In genomic region chr2:29921560-29921915, GRCh38 we compare ENCODE assay signal across 8 cellular contexts. TPM values are rescaled to one million over a fixed set of nuclear protein-coding genes. Genes with fewer than 3 reads are reported as not detected.
DNase-seq lines count a peak whose midpoint lies in the region; ATAC-seq and TF ChIP-seq lines count a peak whose summit lies in the region.

Gene ALK (minus strand): TSS chr2:29921586. CDS start chr2:29920659, 927 bp downstream.

- no peak for TF ChIP-seq POLR2A in heart left ventricle (IDR thresholded peaks at IDR 0.05)

- POLR2A ChIA-PET in SK-N-SH (lab: Yijun Ruan, JAX) = interaction anchor here (0.7 to 6.6 kb wide), 15 partner anchors 12 to 963 kb away, joined by 3 to 66 read pairs (median 6); no protein-coding TSS in a partner anchor

- peaks cover 56% of the 10 kb centered on the region for H3K27me3 Mint-ChIP-seq in activated naive CD8-positive, alpha-beta T cell treated with anti-CD3 and anti-CD28 coated beads, Interleukin-2, amount 50 U/mL, for 24 hours

- no peaks in the 10 kb centered on the region for H3K9me3 Mint-ChIP-seq in activated naive CD8-positive, alpha-beta T cell treated with anti-CD3 and anti-CD28 coated beads, Interleukin-2, amount 50 U/mL, for 24 hours

- peak; percentile 67 for ATAC-seq in activated naive CD8-positive, alpha-beta T cell treated with anti-CD3 and anti-CD28 coated beads, Interleukin-2, amount 50 U/mL, for 24 hours
- peak; percentile 98 to 99 (median 99) for ATAC-seq in heart left ventricle

- H3K27me3 ChIP-seq in MG63 = peaks cover 18% of the 10 kb centered on the region
- peaks cover 38% of the 10 kb centered on the region for H3K27me3 ChIP-seq in SK-N-SH (ENCODE audit: insufficient read depth)
- peaks cover 9 to 82% (median 29%) of the 10 kb centered on the region in 9 donors for H3K27me3 ChIP-seq in heart left ventricle

- H3K79me2 ChIP-seq in SK-N-SH (ENCODE audit: insufficient read depth) = no peaks in the 10 kb centered on the region

- no peak within 1 kb of the TSS for H3K9ac ChIP-seq in SK-N-SH

- H3K4me3 Mint-ChIP-seq in activated naive CD8-positive, alpha-beta T cell treated with anti-CD3 and anti-CD28 coated beads, Interleukin-2, amount 50 U/mL, for 24 hours = peak within 1 kb of the TSS; percentile 11

- TF ChIP-seq EP300 in SK-N-SH (IDR thresholded peaks at IDR 0.05; ENCODE audit: borderline replicate concordance in 1 of 2, low read depth in 1 of 2, low read length in 1 of 2) = no peak

- no peaks in the 10 kb centered on the region for H3K9me2 ChIP-seq in SK-N-SH

- WGBS in SK-N-SH (ENCODE audit: low lambda C conversion rate) = under 1% methylated on average over 8 of the region's 27 CpGs
- WGBS in heart left ventricle, 4 donors = 0 to 5% (median 1%) methylated on average over 13 to 27 of the region's 27 CpGs

- CTCF ChIA-PET in SK-N-SH (lab: Yijun Ruan, JAX) = interaction anchor here (0.7 to 14.9 kb wide), 31 partner anchors 11 to 962 kb away, joined by 3 to 398 read pairs (median 6); no protein-coding TSS in a partner anchor

- H3K27ac ChIP-seq in SK-N-SH (ENCODE audit: low read depth in 2 of 2, low read length in 1 of 2) (peak within 1 kb of the TSS in 1 of 2 experiments; percentile 89; a peak in 2 of 4 replicates), heart left ventricle (no peak within 1 kb of the TSS)

- peak within 1 kb of the TSS; percentile 2; the same call in 1 of the 2 replicates for H2AFZ ChIP-seq in SK-N-SH (ENCODE audit: low read depth)

- peak within 1 kb of the TSS; percentile 92 for H3K4me2 ChIP-seq in SK-N-SH

- no peaks in the 10 kb centered on the region for H4K20me1 ChIP-seq in SK-N-SH (ENCODE audit: insufficient read depth)

- no peak for TF ChIP-seq RAD21 in SK-N-SH (IDR thresholded peaks at IDR 0.05; ENCODE audit: low read length)

- peaks cover 10% of the 10 kb centered on the region for H3K4me1 Mint-ChIP-seq in activated naive CD8-positive, alpha-beta T cell treated with anti-CD3 and anti-CD28 coated beads, Interleukin-2, amount 50 U/mL, for 24 hours

- peaks cover 0 to 27% of the 10 kb centered on the region in 2 experiments; a peak in 2 of 4 replicates for H3K4me1 ChIP-seq in SK-N-SH (ENCODE audit: control insufficient read depth in 1 of 2, insufficient read depth in 2 of 2, low read depth in 1 of 2, low read length in 1 of 2)
- peaks cover 5 to 30% (median 22%) of the 10 kb centered on the region in 12 donors for H3K4me1 ChIP-seq in heart left ventricle

- H3K9me3 ChIP-seq in MG63 = no peaks in the 10 kb centered on the region
- no peaks in the 10 kb centered on the region for H3K9me3 ChIP-seq in SK-N-SH
- no peaks in the 10 kb centered on the region for H3K9me3 ChIP-seq in heart left ventricle

- H3K36me3 Mint-ChIP-seq in activated naive CD8-positive, alpha-beta T cell treated with anti-CD3 and anti-CD28 coated beads, Interleukin-2, amount 50 U/mL, for 24 hours (ENCODE audit: low read depth) = peaks cover 2% of the 10 kb centered on the region

- H3K4me3 ChIP-seq in MG63 (peak within 1 kb of the TSS; percentile 45), SK-N-SH (ENCODE audit: low read depth in 2 of 2, low read length in 1 of 2) (peak within 1 kb of the TSS; percentile 61 to 71), heart left ventricle (peak within 1 kb of the TSS; percentile 16 to 56 (median 44))

- no peak within 1 kb of the TSS for H3K27ac Mint-ChIP-seq in activated naive CD8-positive, alpha-beta T cell treated with anti-CD3 and anti-CD28 coated beads, Interleukin-2, amount 50 U/mL, for 24 hours

- H3F3A ChIP-seq in SK-N-SH (replicated peaks; ENCODE audit: insufficient read depth) = no peaks in the 10 kb centered on the region

- TF ChIP-seq CTCF in SK-N-SH (IDR thresholded peaks at IDR 0.05) = no peak
- TF ChIP-seq CTCF in heart left ventricle (IDR thresholded peaks at IDR 0.05) = no peak

- H3K36me3 ChIP-seq in MG63 = no peaks in the 10 kb centered on the region
- H3K36me3 ChIP-seq in SK-N-SH (replicated peaks in 1 of 2; ENCODE audit: control insufficient read depth in 1 of 2, insufficient read depth in 2 of 2, low read length in 1 of 2) = no peaks in the 10 kb centered on the region
- H3K36me3 ChIP-seq in heart left ventricle = no peaks in the 10 kb centered on the region

- peak; percentile 96 for DNase-seq in DMS53 (lab: John Stamatoyannopoulos, UW)
- DNase-seq in MG63 = peak; percentile 95
- DNase-seq in SK-N-SH = peak; percentile 99
- peak; percentile 70 for DNase-seq in activated naive CD8-positive, alpha-beta T cell treated with anti-CD3 and anti-CD28 coated beads, Interleukin-2, amount 50 U/mL, for 24 hours
- DNase-seq in heart left ventricle = peak; percentile 85 to 93 (median 88)
- DNase-seq in pons (ENCODE audit: low spot score) = peak; percentile 89
- peak; percentile 89 for DNase-seq in ureter (ENCODE audit: low spot score)
- DNase-seq in OCI-M1 (lab: John Stamatoyannopoulos, UW) = no peak

- intact Hi-C loops in heart left ventricle (cut with DNase I) = loop anchor here in 7 of 10 donors (2.0 to 10.0 kb wide), 5 partner anchors 106 to 964 kb away; no protein-coding TSS in a partner anchor

TF ChIP-seq in SK-N-SH, 30 proteins besides CTCF, POLR2A, EP300 and RAD21:
- no peak for TF ChIP-seq PBX3 (IDR thresholded peaks at IDR 0.05)
- TF ChIP-seq NFIC (IDR thresholded peaks at IDR 0.05; ENCODE audit: borderline replicate concordance) = no peak
- no peak for TF ChIP-seq POLR2AphosphoS5 (IDR thresholded peaks at IDR 0.05; ENCODE audit: low read depth, low read length)
- TF ChIP-seq RCOR1 (IDR thresholded peaks at IDR 0.05; ENCODE audit: low read length) = no peak
- TF ChIP-seq MEF2A (IDR thresholded peaks at IDR 0.05; ENCODE audit: borderline replicate concordance, low read depth) = no peak

RNA-seq across cellular contexts. Expression of gene ALK, which starts in this region (rescaled TPM):
- not detected in 2 replicates for total RNA-seq in MG63 (2014; rRNA removed; shearing (Covaris generic); ENCODE audit: low replicate concordance)
- polyA plus RNA-seq in SK-N-SH (2012; rRNA removed) (0.30 and 0.55 TPM in 2 replicates), heart left ventricle (not detected)
- polyA plus RNA-seq in SK-N-SH (2012; cell fraction: cytosol; rRNA removed) = 0.22 and 0.62 TPM in 2 replicates
- polyA plus RNA-seq in SK-N-SH (2012; cell fraction: nucleus; rRNA removed) = 0.32 and 0.77 TPM in 2 replicates
- total RNA-seq in heart left ventricle (under 1 TPM in 6 of 9 donors, not detected in 3; 0.05 to 0.50 (median 0.13) TPM), ureter (0.36 TPM)

Comparison
In these comparisons a context has a peak if more than half of its experiments do, and no peak if none do; other contexts are left out.
1. Peak in DNase-seq and H3K4me3 ChIP-seq in MG63; RNA of the gene not detected or under 1 TPM.
2. Peak in DNase-seq, H3K4me3 ChIP-seq and H3K4me2 ChIP-seq in SK-N-SH; RNA of the gene not detected or under 1 TPM.
3. Peak in DNase-seq, ATAC-seq and H3K4me3 ChIP-seq in heart left ventricle; RNA of the gene not detected or under 1 TPM.
4. Peak in DNase-seq in ureter; RNA of the gene not detected or under 1 TPM.